ENCODE assay signal across 16 cellular contexts in the genomic region with DNA sequence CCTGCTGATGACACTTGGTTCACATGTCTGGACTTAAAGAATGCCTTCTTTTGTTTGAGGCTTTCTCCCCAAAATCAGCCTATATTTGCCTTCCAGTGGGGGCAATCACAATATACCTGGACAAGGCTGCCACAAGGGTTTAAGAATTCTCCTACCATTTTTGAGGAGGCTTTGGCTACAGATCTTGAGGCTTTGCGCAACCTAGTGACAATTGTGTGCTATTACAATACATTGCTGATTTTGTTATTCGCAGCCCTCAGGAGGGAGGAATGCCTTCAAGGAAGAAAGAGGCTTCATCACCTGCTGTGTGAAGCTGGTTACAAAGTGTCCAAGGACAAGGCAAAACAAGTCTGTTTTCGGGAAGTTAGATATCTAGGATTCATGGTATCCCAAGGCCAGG. TPM values are rescaled to one million over a fixed set of nuclear protein-coding genes. Genes with fewer than 3 reads are reported as not detected.
"Had no signal": no experiment of that assay in that cellular context is flagged by ENCODE, and none has a peak within 500 bp of the region (broad histone marks: within the 10 kb centered on the region; RNA-seq: fewer than 3 reads in every experiment).

No MANE protein-coding gene starts in this region.

- H3K27ac ChIP-seq: ascending aorta, cardiac muscle cell, esophagus squamous epithelium, neural progenitor cell, pancreas had no signal

- H3K36me3 Mint-ChIP-seq: neural progenitor cell had no signal

- H3K36me3 ChIP-seq: ascending aorta, cardiac muscle cell, esophagus squamous epithelium, neural progenitor cell, pancreas had no signal

- H3K9me3 ChIP-seq: ascending aorta, pancreas had no signal

- H3K4me1 ChIP-seq: ascending aorta, esophagus squamous epithelium, neural progenitor cell, pancreas had no signal

- H3K27ac Mint-ChIP-seq: activated CD4-positive, alpha-beta memory T cell treated with anti-CD3 and anti-CD28 coated beads, Interleukin-2, amount 10 ng/mL, durations not matched to agents 7 days and 5 days; neural progenitor cell; stimulated activated naive CD8-positive, alpha-beta T cell treated with anti-CD3 and anti-CD28 coated beads, Interleukin-15, Interleukin-2, amounts not matched to agents 100 ng/mL and 50 ng/mL, for 24 hours had no signal

- H3K27me3 ChIP-seq: ascending aorta, cardiac muscle cell, esophagus squamous epithelium, neural progenitor cell, pancreas had no signal

- H3K4me3 ChIP-seq: ascending aorta, cardiac muscle cell, esophagus squamous epithelium, lung, neural progenitor cell, pancreas had no signal

- H3K27me3 Mint-ChIP-seq: activated CD4-positive, alpha-beta memory T cell treated with anti-CD3 and anti-CD28 coated beads, Interleukin-2, amount 10 ng/mL, durations not matched to agents 7 days and 5 days; stimulated activated naive CD8-positive, alpha-beta T cell treated with anti-CD3 and anti-CD28 coated beads, Interleukin-15, Interleukin-2, amounts not matched to agents 100 ng/mL and 50 ng/mL, for 24 hours had no signal

- H3K4me1 Mint-ChIP-seq: activated CD4-positive, alpha-beta memory T cell treated with anti-CD3 and anti-CD28 coated beads, Interleukin-2, amount 10 ng/mL, durations not matched to agents 7 days and 5 days; neural progenitor cell had no signal

- H3K9ac ChIP-seq: neural progenitor cell had no signal

- DNase-seq: activated CD4-positive, alpha-beta memory T cell treated with anti-CD3 and anti-CD28 coated beads, Interleukin-2, amount 10 ng/mL, durations not matched to agents 7 days and 5 days; activated CD8-positive, alpha-beta memory T cell treated with anti-CD3 and anti-CD28 coated beads, Interleukin-2, amount 50 U/mL, for 4 hours; esophagus squamous epithelium; foreskin fibroblast; left cardiac atrium; midbrain; pancreas; stimulated activated CD4-positive, alpha-beta T cell treated with anti-CD3 and anti-CD28 coated beads, Interleukin-4, amount 100 ng/mL, for 24 hours had no signal

- H3K4me3 Mint-ChIP-seq: activated CD4-positive, alpha-beta memory T cell treated with anti-CD3 and anti-CD28 coated beads, Interleukin-2, amount 10 ng/mL, durations not matched to agents 7 days and 5 days; neural progenitor cell; stimulated activated naive CD8-positive, alpha-beta T cell treated with anti-CD3 and anti-CD28 coated beads, Interleukin-15, Interleukin-2, amounts not matched to agents 100 ng/mL and 50 ng/mL, for 24 hours had no signal

RNA-seq across cellular contexts. Expression of a gene that starts 50.8 kb away (rescaled TPM):
- total RNA-seq: activated CD4-positive, alpha-beta memory T cell treated with anti-CD3 and anti-CD28 coated beads, Interleukin-2, amount 10 ng/mL, durations not matched to agents 7 days and 5 days; ascending aorta; cardiac muscle cell; esophagus squamous epithelium; left cardiac atrium; lung; pancreas; renal cortical epithelial cell; temporal lobe; urinary bladder had no signal
- polyA plus RNA-seq: cardiac muscle cell, lung, pancreas, urinary bladder had no signal
